ENCODE assay signal across 8 cellular contexts in genomic region chr16:19086322-19087199, GRCh38. TPM values are rescaled to one million over a fixed set of nuclear protein-coding genes. Genes with fewer than 3 reads are reported as not detected.
DNase-seq lines count a peak whose midpoint lies in the region; ATAC-seq and TF ChIP-seq lines count a peak whose summit lies in the region.

No MANE protein-coding gene starts in this region.

- POLR2A ChIA-PET in AG04449 (lab: Yijun Ruan, JAX): interaction anchor here (0.6 to 0.9 kb wide), 2 partner anchors 32 to 33 kb away, joined by 3 read pairs; no protein-coding TSS in a partner anchor

- CTCF ChIA-PET in AG04449 (lab: Yijun Ruan, JAX): interaction anchor here (0.6 to 9.6 kb wide), 50 partner anchors 9 to 470 kb away, joined by 3 to 161 read pairs (median 5); partner anchors contain the start of genes COQ7, ITPRIPL2 and TMC7

- DNase-seq in AG04449 (ENCODE audit: low read depth, low spot score) (peak; percentile 14), NCI-H524 treated with DMSO at 0.1 percent for 48 hours (lab: John Stamatoyannopoulos, UW) (peak; percentile 71), ecto neural progenitor cell (ENCODE audit: low spot score) (peak; percentile 93), lower lobe of right lung (peak; percentile 94)
- peak; percentile 81 to 84 for DNase-seq in activated CD4-positive, alpha-beta T cell treated with anti-CD3 and anti-CD28 coated beads, Interleukin-2, amount 50 U/mL, for 48 hours
- peak; percentile 74 to 80 for DNase-seq in stimulated activated CD4-positive, alpha-beta T cell treated with anti-CD3 and anti-CD28 coated beads, Interleukin-4, amount 100 ng/mL, for 48 hours (ENCODE audit: low read depth in 2 of 2)

- H3K36me3 ChIP-seq in lower lobe of right lung: peaks cover 7% of the 10 kb centered on the region

- H3K4me1 ChIP-seq in lower lobe of right lung: peaks cover 14% of the 10 kb centered on the region

- ATAC-seq in GM18867 (IDR thresholded peaks at IDR 0.05; ENCODE audit: unreplicated experiment): peak; percentile 73
- ATAC-seq in HG03439 (IDR thresholded peaks at IDR 0.05; ENCODE audit: unreplicated experiment): peak; percentile 76
- peak; percentile 99 for ATAC-seq in lower lobe of right lung

- H3K27me3 ChIP-seq in lower lobe of right lung (ENCODE audit: low read depth): no peaks in the 10 kb centered on the region

- no peaks in the 10 kb centered on the region for H3K9me3 ChIP-seq in lower lobe of right lung

- H3K4me3 ChIP-seq in AG04449 (ENCODE audit: low read depth, low read length) (peak overlapping the region; percentile 63), lower lobe of right lung (peak overlapping the region; percentile 53)

- H3K27ac ChIP-seq in lower lobe of right lung: peak overlapping the region; percentile 56

- TF ChIP-seq CTCF in AG04449 (IDR thresholded peaks at IDR 0.05; ENCODE audit: insufficient read depth, low read length, missing control alignments) (peak; percentile 98), lower lobe of right lung (IDR thresholded peaks at IDR 0.05) (peak; percentile 100)

- intact Hi-C loops in lower lobe of right lung (cut with DNase I): loop anchor here (10.0 kb wide), 2 partner anchors 78 to 288 kb away; partner anchors contain the start of gene SYT17

RNA-seq across cellular contexts. Expression of gene COQ7, which starts 19.1 kb away (rescaled TPM):
- 17.3 TPM for total RNA-seq in lower lobe of right lung

RNA-seq across cellular contexts. Expression of gene ITPRIPL2, which starts 27.2 kb away (rescaled TPM):
- total RNA-seq in lower lobe of right lung: 60.7 TPM

Comparison
In these comparisons a context has a peak if more than half of its experiments do, and no peak if none do; other contexts are left out.
1. Peak in every context shown above with its lines: DNase-seq, ATAC-seq, H3K4me3 ChIP-seq and H3K27ac ChIP-seq.
2. DNase-seq: peak in every context shown above with its lines; median percentile 94 in lower lobe of right lung; 93 in ecto neural progenitor cell; 82 in activated CD4-positive, alpha-beta T cell treated with anti-CD3 and anti-CD28 coated beads, Interleukin-2, amount 50 U/mL, for 48 hours; 77 in stimulated activated CD4-positive, alpha-beta T cell treated with anti-CD3 and anti-CD28 coated beads, Interleukin-4, amount 100 ng/mL, for 48 hours; 71 in NCI-H524 treated with DMSO at 0.1 percent for 48 hours; 14 in AG04449.